In genomic region chr6:135092724-135093123, GRCh38 we compare ENCODE assay signal across 25 cellular contexts. TPM values are rescaled to one million over a fixed set of nuclear protein-coding genes. Genes with fewer than 3 reads are reported as not detected.
DNase-seq lines count a peak whose midpoint lies in the region; ATAC-seq, FAIRE-seq and TF ChIP-seq lines count a peak whose summit lies in the region.
"Had no signal": no experiment of that assay in that cellular context is flagged by ENCODE, and none has a peak within 500 bp of the region (broad histone marks: within the 10 kb centered on the region; RNA-seq: fewer than 3 reads in every experiment).

No MANE protein-coding gene starts in this region.

- no peak overlapping the region for H3K27ac ChIP-seq in CD4-positive, alpha-beta T cell (ENCODE audit: low read depth, low read length)
- no peak overlapping the region for H3K27ac ChIP-seq in K562 (ENCODE audit: extremely low read depth, low read depth, low read length)
- H3K27ac ChIP-seq: A549, GM23248 had no signal

- H3K79me2 ChIP-seq in K562 (ENCODE audit: control insufficient read depth, insufficient read depth, low read length), result no peaks in the 10 kb centered on the region

- no peak overlapping the region for H3K27ac Mint-ChIP-seq in activated T-cell treated with anti-CD3 and anti-CD28 coated beads, Interleukin-2, amount 50 U/mL, for 24 hours
- H3K27ac Mint-ChIP-seq in CD4-positive, alpha-beta T cell, result peak overlapping the region; percentile 90
- peak overlapping the region; percentile 67 for H3K27ac Mint-ChIP-seq in activated T-helper 1 cell treated with anti-CD3 and anti-CD28 coated beads, Interleukin-12 subunit alpha, Interleukin-12 subunit beta, Interleukin-2, Interleukin-4 antibody, amounts not matched to agents 30 ng/mL and 10 ng/mL and 1 ng/mL, durations not matched to agents 14 hours and 24 hours and 36 hours
- no peak overlapping the region for H3K27ac Mint-ChIP-seq in WTC11

- no peak overlapping the region for H3K4me3 ChIP-seq in K562
- H3K4me3 ChIP-seq: A549, GM23248, HAP-1 had no signal

- no peak for TF ChIP-seq POLR2A in K562 (conservative IDR thresholded peaks at IDR 0.05)

- no peaks in the 10 kb centered on the region for H4K20me1 ChIP-seq in K562 (replicated peaks; ENCODE audit: control insufficient read depth, insufficient read depth, low read length)

- H3K4me2 ChIP-seq in K562 (ENCODE audit: insufficient read depth, low read length), result no peak overlapping the region
- H3K4me2 ChIP-seq: A549 had no signal

- H3K36me3 ChIP-seq in K562 (ENCODE audit: control insufficient read depth, insufficient read depth, low read length), result no peaks in the 10 kb centered on the region
- H3K36me3 ChIP-seq: BE2C, HAP-1 had no signal

- no peak for TF ChIP-seq RAD21 in K562 (CRISPR knock-in tag; conservative IDR thresholded peaks at IDR 0.05 in 1 of 2, IDR thresholded peaks at IDR 0.05 in 1 of 2)

- peak overlapping the region; percentile 37 for H2AFZ ChIP-seq in K562 (ENCODE audit: low read depth, low read length)
- H2AFZ ChIP-seq: GM23248 had no signal

- no peak overlapping the region for H3K9ac ChIP-seq in K562 (ENCODE audit: insufficient read depth in 1 of 2, low read depth in 2 of 2, low read length in 2 of 2)
- H3K9ac ChIP-seq: GM23248 had no signal

- in situ Hi-C loops in K562 (cut with MboI) (no loop called here), G401 (cut with HindIII; ENCODE audit: low sequenced_read_pairs) (no loop called here)

- H3K9me3 ChIP-seq in CD4-positive, alpha-beta T cell (ENCODE audit: control insufficient read depth, low read length), result no peaks in the 10 kb centered on the region
- H3K9me3 ChIP-seq in K562 (replicated peaks; ENCODE audit: control insufficient read depth, insufficient read depth, low read depth, low read length), result no peaks in the 10 kb centered on the region
- H3K9me3 ChIP-seq: A549, BE2C, HAP-1 had no signal

- H3K9me3 Mint-ChIP-seq in activated T-cell treated with anti-CD3 and anti-CD28 coated beads, Interleukin-2, amount 50 U/mL, for 4 hours, result no peaks in the 10 kb centered on the region
- peaks cover 3% of the 10 kb centered on the region for H3K9me3 Mint-ChIP-seq in activated T-cell treated with anti-CD3 and anti-CD28 coated beads, Interleukin-2, amount 50 U/mL, for 24 hours
- H3K9me3 Mint-ChIP-seq in CD4-positive, alpha-beta T cell, result no peaks in the 10 kb centered on the region
- no peaks in the 10 kb centered on the region for H3K9me3 Mint-ChIP-seq in activated T-helper 1 cell treated with anti-CD3 and anti-CD28 coated beads, Interleukin-12 subunit alpha, Interleukin-12 subunit beta, Interleukin-2, Interleukin-4 antibody, amounts not matched to agents 30 ng/mL and 10 ng/mL and 1 ng/mL, durations not matched to agents 14 hours and 24 hours and 36 hours
- no peaks in the 10 kb centered on the region for H3K9me3 Mint-ChIP-seq in WTC11
- H3K9me3 Mint-ChIP-seq: CD4-positive, alpha-beta memory T cell had no signal

- no peaks in the 10 kb centered on the region for H3K27me3 Mint-ChIP-seq in activated T-cell treated with anti-CD3 and anti-CD28 coated beads, Interleukin-2, amount 50 U/mL, for 4 hours (ENCODE audit: low read depth)
- no peaks in the 10 kb centered on the region for H3K27me3 Mint-ChIP-seq in activated T-cell treated with anti-CD3 and anti-CD28 coated beads, Interleukin-2, amount 50 U/mL, for 24 hours
- no peaks in the 10 kb centered on the region for H3K27me3 Mint-ChIP-seq in CD4-positive, alpha-beta T cell
- H3K27me3 Mint-ChIP-seq in activated T-helper 1 cell treated with anti-CD3 and anti-CD28 coated beads, Interleukin-12 subunit alpha, Interleukin-12 subunit beta, Interleukin-2, Interleukin-4 antibody, amounts not matched to agents 30 ng/mL and 10 ng/mL and 1 ng/mL, durations not matched to agents 14 hours and 24 hours and 36 hours (ENCODE audit: insufficient read depth), result peaks cover 2% of the 10 kb centered on the region
- H3K27me3 Mint-ChIP-seq in WTC11 (ENCODE audit: low read depth), result no peaks in the 10 kb centered on the region
- H3K27me3 Mint-ChIP-seq: CD4-positive, alpha-beta memory T cell had no signal

- no peaks in the 10 kb centered on the region for H3K9me1 ChIP-seq in K562 (ENCODE audit: control insufficient read depth, insufficient read depth, low read length)

- POLR2A ChIA-PET in CD4-positive, alpha-beta T cell (lab: Charles Lee), result interaction anchor here (0.6 to 3.2 kb wide), 3 partner anchors 11 to 199 kb away, joined by 3 to 42 read pairs (median 3); no protein-coding TSS in a partner anchor
- POLR2A ChIA-PET in K562 (lab: Yijun Ruan, JAX) (no interaction called here), WTC11 (lab: Charles Lee) (interaction anchor here (1.5 kb wide), 1 partner anchor 38 kb away, joined by 3 read pairs; the partner anchor contains the start of gene HBS1L)

- no peak for TF ChIP-seq EP300 in K562 (IDR thresholded peaks at IDR 0.05; ENCODE audit: low read length)

- peak overlapping the region; percentile 31 for H3K4me3 Mint-ChIP-seq in activated T-cell treated with anti-CD3 and anti-CD28 coated beads, Interleukin-2, amount 50 U/mL, for 4 hours
- no peak overlapping the region for H3K4me3 Mint-ChIP-seq in activated T-cell treated with anti-CD3 and anti-CD28 coated beads, Interleukin-2, amount 50 U/mL, for 24 hours
- no peak overlapping the region for H3K4me3 Mint-ChIP-seq in CD4-positive, alpha-beta T cell
- no peak overlapping the region for H3K4me3 Mint-ChIP-seq in activated T-helper 1 cell treated with anti-CD3 and anti-CD28 coated beads, Interleukin-12 subunit alpha, Interleukin-12 subunit beta, Interleukin-2, Interleukin-4 antibody, amounts not matched to agents 30 ng/mL and 10 ng/mL and 1 ng/mL, durations not matched to agents 14 hours and 24 hours and 36 hours
- H3K4me3 Mint-ChIP-seq in WTC11, result no peak overlapping the region
- H3K4me3 Mint-ChIP-seq: CD4-positive, alpha-beta memory T cell had no signal

- no peak for DNase-seq in activated T-cell treated with anti-CD3 and anti-CD28 coated beads, Interleukin-2, amount 50 U/mL, for 4 hours
- no peak for DNase-seq in activated T-cell treated with anti-CD3 and anti-CD28 coated beads, Interleukin-2, amount 50 U/mL, for 24 hours
- no peak for DNase-seq in CD4-positive, alpha-beta T cell
- no peak for DNase-seq in activated T-helper 1 cell treated with anti-CD3 and anti-CD28 coated beads, Interleukin-12 subunit alpha, Interleukin-12 subunit beta, Interleukin-2, Interleukin-4 antibody, amounts not matched to agents 30 ng/mL and 10 ng/mL and 1 ng/mL, durations not matched to agents 14 hours and 24 hours and 36 hours (ENCODE audit: low spot score)
- DNase-seq in K562 (ENCODE audit: extremely low read depth in 1 of 4, low spot score in 3 of 4) (no peak), G401 (ENCODE audit: low spot score) (no peak), WTC11 (ENCODE audit: low spot score) (no peak)
- DNase-seq: BE2C; CD4-positive, alpha-beta memory T cell; GDM1; GM23248; KG1; NCI-H1092; NCI-H1436; NCI-H1930; NCI-H345; NCI-H524; NCI-H774; NK-92 treated with Interleukin-12 subunit alpha and Interleukin-12 subunit beta, amount 100 ng/mL, for 24 hours; SIG-M5 had no signal

- no peak for TF ChIP-seq CTCF in CD4-positive, alpha-beta T cell (IDR thresholded peaks at IDR 0.05)
- TF ChIP-seq CTCF in K562 (IDR thresholded peaks at IDR 0.05 in 2 of 3, conservative IDR thresholded peaks at IDR 0.05 in 1 of 3; ENCODE audit: insufficient read depth in 2 of 3, low read depth in 1 of 3, low read length in 3 of 3), result no peak
- no peak for TF ChIP-seq CTCF in WTC11 (IDR thresholded peaks at IDR 0.05)

- peaks cover 68% of the 10 kb centered on the region for H3K4me1 Mint-ChIP-seq in activated T-cell treated with anti-CD3 and anti-CD28 coated beads, Interleukin-2, amount 50 U/mL, for 4 hours (ENCODE audit: low read depth)
- peaks cover 87% of the 10 kb centered on the region for H3K4me1 Mint-ChIP-seq in activated T-cell treated with anti-CD3 and anti-CD28 coated beads, Interleukin-2, amount 50 U/mL, for 24 hours (ENCODE audit: low read depth)
- peaks cover 75% of the 10 kb centered on the region for H3K4me1 Mint-ChIP-seq in CD4-positive, alpha-beta T cell (ENCODE audit: low read depth)
- peaks cover 82% of the 10 kb centered on the region for H3K4me1 Mint-ChIP-seq in activated T-helper 1 cell treated with anti-CD3 and anti-CD28 coated beads, Interleukin-12 subunit alpha, Interleukin-12 subunit beta, Interleukin-2, Interleukin-4 antibody, amounts not matched to agents 30 ng/mL and 10 ng/mL and 1 ng/mL, durations not matched to agents 14 hours and 24 hours and 36 hours (ENCODE audit: low read depth)
- peaks cover 4% of the 10 kb centered on the region; the same call in 1 of the 2 replicates for H3K4me1 Mint-ChIP-seq in WTC11

- CTCF ChIA-PET in CD4-positive, alpha-beta T cell (lab: Charles Lee), result interaction anchor here (1.1 to 1.6 kb wide), 2 partner anchors 13 to 40 kb away, joined by 3 to 5 read pairs; no protein-coding TSS in a partner anchor
- CTCF ChIA-PET in K562 (lab: Yijun Ruan, JAX; ENCODE audit: low intra/inter-chr PET ratio) (no interaction called here), WTC11 (lab: Charles Lee) (no interaction called here)

- no peaks in the 10 kb centered on the region for H3K36me3 Mint-ChIP-seq in activated T-cell treated with anti-CD3 and anti-CD28 coated beads, Interleukin-2, amount 50 U/mL, for 4 hours (ENCODE audit: insufficient read depth)
- H3K36me3 Mint-ChIP-seq in activated T-cell treated with anti-CD3 and anti-CD28 coated beads, Interleukin-2, amount 50 U/mL, for 24 hours (ENCODE audit: low read depth), result no peaks in the 10 kb centered on the region
- no peaks in the 10 kb centered on the region for H3K36me3 Mint-ChIP-seq in CD4-positive, alpha-beta T cell (ENCODE audit: low read depth)
- peaks cover 7% of the 10 kb centered on the region for H3K36me3 Mint-ChIP-seq in activated T-helper 1 cell treated with anti-CD3 and anti-CD28 coated beads, Interleukin-12 subunit alpha, Interleukin-12 subunit beta, Interleukin-2, Interleukin-4 antibody, amounts not matched to agents 30 ng/mL and 10 ng/mL and 1 ng/mL, durations not matched to agents 14 hours and 24 hours and 36 hours (ENCODE audit: low read depth)
- no peaks in the 10 kb centered on the region for H3K36me3 Mint-ChIP-seq in WTC11
- H3K36me3 Mint-ChIP-seq: CD4-positive, alpha-beta memory T cell had no signal

- no peak for FAIRE-seq in K562 (lab: Jason Lieb, UNC)
- FAIRE-seq: A549, GM18507 had no signal

- H3K4me1 ChIP-seq in K562 (replicated peaks in 1 of 2; ENCODE audit: control insufficient read depth in 2 of 2, insufficient read depth in 2 of 2, low read length in 2 of 2), result peaks cover 15 to 73% of the 10 kb centered on the region in 2 experiments
- H3K4me1 ChIP-seq: A549, BE2C had no signal

- BruUV-seq in K562 (replicated peaks; lab: Mats Ljungman, UMichigan), result no TSS peak

- WGBS in K562 (ENCODE audit: insufficient coverage, low coverage, missing lambda C conversion rate), result 70% methylated on average over 3 of the region's 3 CpGs

- no peak for ATAC-seq in activated T-cell treated with anti-CD3 and anti-CD28 coated beads, Interleukin-2, amount 50 U/mL, for 4 hours
- ATAC-seq in CD4-positive, alpha-beta T cell (ENCODE audit: poor library complexity), result no peak
- ATAC-seq in K562 (no peak), WTC11 (no peak), HG02970 (IDR thresholded peaks at IDR 0.05; ENCODE audit: low FRiP score, unreplicated experiment) (no peak)
- ATAC-seq: A549, Panc1 had no signal

- no peaks in the 10 kb centered on the region for H3K27me3 ChIP-seq in CD4-positive, alpha-beta T cell (ENCODE audit: control insufficient read depth, insufficient read depth, low read length)
- no peaks in the 10 kb centered on the region for H3K27me3 ChIP-seq in K562 (ENCODE audit: control insufficient read depth in 2 of 2, insufficient read depth in 2 of 2, low read length in 2 of 2)
- H3K27me3 ChIP-seq: BE2C had no signal

- intact Hi-C loops in CD4-positive, alpha-beta T cell (cut with DNase I, micrococcal nuclease), result no loop called here
- intact Hi-C loops in activated T-helper 1 cell treated with anti-CD3 and anti-CD28 coated beads, Interleukin-12 subunit alpha, Interleukin-12 subunit beta, Interleukin-2, Interleukin-4 antibody, amounts not matched to agents 30 ng/mL and 10 ng/mL and 1 ng/mL, durations not matched to agents 14 hours and 24 hours and 36 hours (cut with micrococcal nuclease), result no loop called here
- intact Hi-C loops in K562 (cut with micrococcal nuclease), result loop anchor here (5.0 kb wide), 1 partner anchor 345 kb away; no protein-coding TSS in a partner anchor

RNA-seq across cellular contexts. Expression of gene HBS1L, which starts 38.1 kb away (rescaled TPM):
- 10 to 100 TPM; 72.8 to 92.3 (median 85.3) TPM for total RNA-seq in activated T-cell treated with anti-CD3 and anti-CD28 coated beads, Interleukin-2, amount 50 U/mL, for 4 hours
- total RNA-seq in CD4-positive, alpha-beta T cell, result 100 to 1,000 TPM; 106 to 117 TPM
- 104 and 115 TPM in 2 replicates for total RNA-seq in activated T-helper 1 cell treated with anti-CD3 and anti-CD28 coated beads, Interleukin-12 subunit alpha, Interleukin-12 subunit beta, Interleukin-2, Interleukin-4 antibody, amounts not matched to agents 30 ng/mL and 10 ng/mL and 1 ng/mL, durations not matched to agents 14 hours and 24 hours and 36 hours
- total RNA-seq in K562 (2011; cell fraction: chromatin; rRNA removed; ENCODE audit: low replicate concordance), result 82.7 and 242 TPM in 2 replicates
- 27.5 and 35.5 TPM in 2 replicates for total RNA-seq in K562 (2011; cell fraction: nucleolus; rRNA removed)
- total RNA-seq in K562 (2011; cell fraction: nucleoplasm; rRNA removed), result 68.2 and 121 TPM in 2 replicates
- total RNA-seq in K562 (2014; rRNA removed), result 133 and 145 TPM in 2 replicates
- total RNA-seq in K562 (2014; rRNA removed; fragmentation: Illumina TruSeq; extraction: Trizol), result 184 and 207 TPM in 2 replicates
- total RNA-seq in K562 (2015; rRNA removed; fragmentation: Illumina TruSeq; extraction: Trizol), result 161 and 170 TPM in 2 replicates
- 128 and 140 TPM in 2 replicates for total RNA-seq in K562 (2021)
- polyA plus RNA-seq in K562 (2011; rRNA removed), result 131 and 175 TPM in 2 replicates
- polyA plus RNA-seq in K562 (2011; cell fraction: cytosol; rRNA removed), result 34.0 and 60.3 TPM in 2 replicates
- 57.7 and 92.5 TPM in 2 replicates for polyA plus RNA-seq in K562 (2011; cell fraction: nucleus; rRNA removed)
- 75.8 and 104 TPM in 2 replicates for polyA plus RNA-seq in K562 (2012)
- polyA plus RNA-seq in K562 (2014; fragmentation: Illumina TruSeq; extraction: Trizol), result 117 and 121 TPM in 2 replicates
- 100 to 1,000 TPM; 101 to 199 TPM for polyA plus RNA-seq in K562 (2014; fragmentation: Nextera tagmentation; extraction: Ambion mirVana)
- 115 and 120 TPM in 2 replicates for polyA plus RNA-seq in K562 (2014; rRNA removed)
- 345 and 377 TPM in 2 replicates for polyA minus RNA-seq in K562 (2011; rRNA and poly(A)+ RNA removed)
- 82.5 and 96.0 TPM in 2 replicates for polyA minus RNA-seq in K562 (2011; cell fraction: cytosol; rRNA and poly(A)+ RNA removed)
- 84.1 and 152 TPM in 2 replicates for polyA minus RNA-seq in K562 (2011; cell fraction: nucleus; rRNA and poly(A)+ RNA removed)
- 104 and 137 TPM in 2 replicates for total RNA-seq in G401 (2014; rRNA removed; shearing (Covaris generic))
- total RNA-seq in WTC11 (2021), result 86.0 to 95.4 TPM (median 91.0 TPM) in 3 replicates

Comparison
In these comparisons a context has a peak if more than half of its experiments do, and no peak if none do; other contexts are left out.
1. H3K27ac Mint-ChIP-seq: peak in CD4-positive, alpha-beta T cell (single experiment) and activated T-helper 1 cell treated with anti-CD3 and anti-CD28 coated beads, Interleukin-12 subunit alpha, Interleukin-12 subunit beta, Interleukin-2, Interleukin-4 antibody, amounts not matched to agents 30 ng/mL and 10 ng/mL and 1 ng/mL, durations not matched to agents 14 hours and 24 hours and 36 hours (single experiment); none in activated T-cell treated with anti-CD3 and anti-CD28 coated beads, Interleukin-2, amount 50 U/mL, for 24 hours (single experiment) and WTC11 (single experiment).